19 cellular contexts compared by ENCODE assay signal in the genomic region with DNA sequence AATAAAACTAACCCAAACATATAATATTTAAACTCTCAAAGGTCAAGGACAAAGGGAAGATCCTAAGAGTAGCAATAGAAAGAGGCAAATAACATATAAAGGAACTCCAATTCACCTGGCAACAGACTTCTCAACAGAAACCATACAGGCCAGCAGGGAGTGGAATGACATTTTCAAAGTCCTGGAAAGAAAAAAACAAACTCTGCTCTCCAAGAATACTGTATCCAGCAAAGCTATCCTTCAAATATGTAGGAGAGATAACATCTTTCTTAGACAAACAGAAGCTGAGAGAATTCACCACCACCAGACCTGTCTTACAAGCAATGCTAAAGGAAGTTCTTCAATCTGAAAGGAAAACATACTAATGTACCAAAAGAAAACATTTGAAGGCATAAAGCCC. TPM values are rescaled to one million over a fixed set of nuclear protein-coding genes. Genes with fewer than 3 reads are reported as not detected.
DNase-seq lines count a peak whose midpoint lies in the region; ATAC-seq and TF ChIP-seq lines count a peak whose summit lies in the region.
"Had no signal": no experiment of that assay in that cellular context is flagged by ENCODE, and none has a peak within 500 bp of the region (broad histone marks: within the 10 kb centered on the region; RNA-seq: fewer than 3 reads in every experiment).

No MANE protein-coding gene starts in this region.

- no peak for ATAC-seq in left lobe of liver
- no peak for ATAC-seq in HG03108 (IDR thresholded peaks at IDR 0.05; ENCODE audit: unreplicated experiment)
- ATAC-seq: A549; CD8-positive, alpha-beta T cell; GM12878 had no signal

- POLR2A ChIA-PET in HEK293 (lab: Yijun Ruan, JAX), result no interaction called here

- H3K27ac ChIP-seq in HEK293 (ENCODE audit: extremely low read depth, low read depth, low read length), result no peak overlapping the region
- H3K27ac ChIP-seq: 22Rv1; A549; BLaER1 treated with 17β-estradiol and CSF1 and Interleukin-3, amounts not matched to agents 10 nM and 100 nM; C4-2B had no signal

- no peaks in the 10 kb centered on the region for H3K4me1 ChIP-seq in HEK293 (ENCODE audit: control insufficient read depth, insufficient read depth, low read length)
- H3K4me1 ChIP-seq: Caco-2 had no signal

- H3K4me3 ChIP-seq in HEK293 (ENCODE audit: low read depth, low read length), result no peak overlapping the region
- no peak overlapping the region for H3K4me3 ChIP-seq in LNCaP clone FGC (ENCODE audit: low read depth, low read length)
- H3K4me3 ChIP-seq: A549; BLaER1 treated with 17β-estradiol and CSF1 and Interleukin-3, amounts not matched to agents 10 nM and 100 nM; GM12878 had no signal

- TF ChIP-seq POLR2A in erythroblast (IDR thresholded peaks at IDR 0.05; ENCODE audit: low read length), result no peak

- in situ Hi-C loops in G401 (cut with HindIII; ENCODE audit: low sequenced_read_pairs), result no loop called here

- H3K9me3 ChIP-seq in HEK293 (ENCODE audit: control insufficient read depth, insufficient read depth, low read depth, low read length), result no peaks in the 10 kb centered on the region
- H3K9me3 ChIP-seq: A549 had no signal

- CTCF ChIA-PET in HEK293 (lab: Yijun Ruan, JAX), result no interaction called here

- TF ChIP-seq CTCF in HEK293 (tag by site-specific recombination; IDR thresholded peaks at IDR 0.05) (no peak), LNCaP clone FGC (IDR thresholded peaks at IDR 0.05; ENCODE audit: control insufficient read depth, extremely low read depth, insufficient read depth) (no peak)

- DNase-seq in LNCaP clone FGC (ENCODE audit: low read depth), result peak; percentile 14
- peak; percentile 8 to 14 for DNase-seq in erythroblast (lab: John Stamatoyannopoulos, UW)
- no peak for DNase-seq in left lobe of liver (ENCODE audit: low spot score)
- no peak for DNase-seq in G401 (ENCODE audit: low spot score)
- DNase-seq: AML-193; Caco-2; Calu3; CD4-positive, alpha-beta T cell; CD8-positive, alpha-beta T cell; DMS79 treated with DMSO at 0.1 percent for 48 hours; GDM1 had no signal

- no peaks in the 10 kb centered on the region for H3K36me3 ChIP-seq in HEK293 (ENCODE audit: control insufficient read depth in 2 of 2, insufficient read depth in 1 of 2, low read length in 2 of 2)
- H3K36me3 ChIP-seq: BLaER1 treated with 17β-estradiol and CSF1 and Interleukin-3, amounts not matched to agents 10 nM and 100 nM had no signal

TF ChIP-seq in HEK293, 187 proteins besides CTCF, POLR2A, EP300 and RAD21:
- TF ChIP-seq SETDB1 (IDR thresholded peaks at IDR 0.05; ENCODE audit: insufficient read length, low read length), result peak; percentile 88
- TF ChIP-seq, protein P1, sequence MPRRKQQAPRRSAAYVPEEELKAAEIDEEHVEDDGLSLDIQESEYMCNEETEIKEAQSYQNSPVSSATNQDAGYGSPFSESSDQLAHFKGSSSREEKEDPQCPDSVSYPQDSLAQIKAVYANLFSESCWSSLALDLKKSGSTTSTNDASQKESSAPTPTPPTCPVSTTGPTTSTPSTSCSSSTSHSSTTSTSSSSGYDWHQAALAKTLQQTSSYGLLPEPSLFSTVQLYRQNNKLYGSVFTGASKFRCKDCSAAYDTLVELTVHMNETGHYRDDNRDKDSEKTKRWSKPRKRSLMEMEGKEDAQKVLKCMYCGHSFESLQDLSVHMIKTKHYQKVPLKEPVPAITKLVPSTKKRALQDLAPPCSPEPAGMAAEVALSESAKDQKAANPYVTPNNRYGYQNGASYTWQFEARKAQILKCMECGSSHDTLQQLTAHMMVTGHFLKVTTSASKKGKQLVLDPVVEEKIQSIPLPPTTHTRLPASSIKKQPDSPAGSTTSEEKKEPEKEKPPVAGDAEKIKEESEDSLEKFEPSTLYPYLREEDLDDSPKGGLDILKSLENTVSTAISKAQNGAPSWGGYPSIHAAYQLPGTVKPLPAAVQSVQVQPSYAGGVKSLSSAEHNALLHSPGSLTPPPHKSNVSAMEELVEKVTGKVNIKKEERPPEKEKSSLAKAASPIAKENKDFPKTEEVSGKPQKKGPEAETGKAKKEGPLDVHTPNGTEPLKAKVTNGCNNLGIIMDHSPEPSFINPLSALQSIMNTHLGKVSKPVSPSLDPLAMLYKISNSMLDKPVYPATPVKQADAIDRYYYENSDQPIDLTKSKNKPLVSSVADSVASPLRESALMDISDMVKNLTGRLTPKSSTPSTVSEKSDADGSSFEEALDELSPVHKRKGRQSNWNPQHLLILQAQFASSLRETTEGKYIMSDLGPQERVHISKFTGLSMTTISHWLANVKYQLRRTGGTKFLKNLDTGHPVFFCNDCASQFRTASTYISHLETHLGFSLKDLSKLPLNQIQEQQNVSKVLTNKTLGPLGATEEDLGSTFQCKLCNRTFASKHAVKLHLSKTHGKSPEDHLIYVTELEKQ (tag by site-specific recombination; IDR thresholded peaks at IDR 0.05; ENCODE audit: borderline replicate concordance), result no peak

RNA-seq across cellular contexts. Expression of a gene that starts 51.5 kb away (rescaled TPM):
- total RNA-seq in left lobe of liver, result 1.1 TPM
- total RNA-seq in G401 (2014; rRNA removed; shearing (Covaris generic)), result not detected in 2 replicates
- total RNA-seq: B cell; CD4-positive, alpha-beta T cell; CD8-positive, alpha-beta T cell; GM12878 had no signal

Comparison
In these comparisons a context has a peak if more than half of its experiments do, and no peak if none do; other contexts are left out.
1. DNase-seq: peak in LNCaP clone FGC (single experiment) and erythroblast (2 of 2); none in left lobe of liver (single experiment) and G401 (single experiment).